8 cellular contexts compared by ENCODE assay signal in genomic region chr13:25371608-25372274, GRCh38. TPM values are rescaled to one million over a fixed set of nuclear protein-coding genes. Genes with fewer than 3 reads are reported as not detected.
DNase-seq lines count a peak whose midpoint lies in the region; ATAC-seq and TF ChIP-seq lines count a peak whose summit lies in the region.

TSS of gene ATP8A2 (plus strand) at chr13:25371974. CDS start at chr13:25372213, 239 bp downstream.

- H3K9me3 Mint-ChIP-seq in T-cell, result no peaks in the 10 kb centered on the region

- H3K4me3 ChIP-seq in fibroblast of pulmonary artery (replicated peaks; ENCODE audit: low read depth, low read length) (peak within 1 kb of the TSS; percentile 14), skeletal muscle satellite cell (ENCODE audit: low read length) (peak within 1 kb of the TSS; percentile 59)

- H3K4me1 ChIP-seq in skeletal muscle satellite cell (ENCODE audit: control insufficient read depth, insufficient read depth, low read length), result peaks cover 7% of the 10 kb centered on the region

- peaks cover 63 to 77% of the 10 kb centered on the region in 2 donors for H3K27me3 Mint-ChIP-seq in T-cell

- H3K9ac ChIP-seq in skeletal muscle satellite cell (ENCODE audit: low read depth, low read length), result no peak within 1 kb of the TSS

- ATAC-seq in T-cell (replicated peaks in 1 of 4) (peak in 2 of 4 experiments; percentile 16 to 36), GM19467 (IDR thresholded peaks at IDR 0.05; ENCODE audit: unreplicated experiment) (no peak)

- no peak within 1 kb of the TSS for H3K27ac Mint-ChIP-seq in T-cell

- CTCF ChIA-PET in T-cell (lab: Charles Lee), result interaction anchor here in 1 of 2 donors (0.5 kb wide), 1 partner anchor 1235 kb away, joined by 6 read pairs; no protein-coding TSS in a partner anchor

- POLR2A ChIA-PET in T-cell (lab: Charles Lee), result no interaction called here

- peak within 1 kb of the TSS; percentile 61 to 73 (median 63) for H3K4me3 Mint-ChIP-seq in T-cell

- H3K36me3 ChIP-seq in skeletal muscle satellite cell (ENCODE audit: insufficient read depth, low read length), result no peaks in the 10 kb centered on the region

- peaks cover 6 to 14% (median 10%) of the 10 kb centered on the region in 3 donors for H3K4me1 Mint-ChIP-seq in T-cell

- H3K4me2 ChIP-seq in skeletal muscle satellite cell (ENCODE audit: low read length), result peak within 1 kb of the TSS; percentile 78

- H3K9me3 ChIP-seq in skeletal muscle satellite cell (replicated peaks; ENCODE audit: low read length), result no peaks in the 10 kb centered on the region

- DNase-seq in DMS79 treated with DMSO at 0.1 percent for 48 hours (lab: John Stamatoyannopoulos, UW) (peak; percentile 20), DMS79 (lab: John Stamatoyannopoulos, UW) (no peak), T-cell (no peak), fibroblast of pulmonary artery (ENCODE audit: low read depth) (no peak), NCI-H187 (lab: John Stamatoyannopoulos, UW) (no peak)
- no peak for DNase-seq in stimulated activated CD4-positive, alpha-beta T cell treated with anti-CD3 and anti-CD28 coated beads, Interleukin-1b, Interleukin-23, amount 100 ng/mL, for 48 hours

- no peak for TF ChIP-seq CTCF in fibroblast of pulmonary artery (IDR thresholded peaks at IDR 0.05; ENCODE audit: low read length, missing control alignments)

- H3K36me3 Mint-ChIP-seq in T-cell, result no peaks in the 10 kb centered on the region

- peaks cover 71% of the 10 kb centered on the region for H3K27me3 ChIP-seq in skeletal muscle satellite cell (ENCODE audit: control insufficient read depth, insufficient read depth, low read length)

RNA-seq across cellular contexts. Expression of gene ATP8A2, which starts in this region (rescaled TPM):
- total RNA-seq in T-cell, result under 1 TPM; 0.39 to 0.85 (median 0.73) TPM
- total RNA-seq in skeletal muscle satellite cell (2012; rRNA removed), result under 0.01 TPM in 1 of 2 replicates, not detected in the other
